ENCODE assay signal across 9 cellular contexts in genomic region chr6:137216875-137217553, GRCh38. TPM values are rescaled to one million over a fixed set of nuclear protein-coding genes. Genes with fewer than 3 reads are reported as not detected.
A peak's percentile ranks its signal among the peaks of the same experiment; 100 is the strongest.
DNase-seq lines count a peak whose midpoint lies in the region; ATAC-seq, FAIRE-seq and TF ChIP-seq lines count a peak whose summit lies in the region.
"Had no signal": no experiment of that assay in that cellular context is flagged by ENCODE, and none has a peak within 500 bp of the region (broad histone marks: within the 10 kb centered on the region; RNA-seq: fewer than 3 reads in every experiment).

No MANE protein-coding gene starts in this region.

- intact Hi-C loops in Right ventricle myocardium superior (cut with DNase I) = no loop called here
- intact Hi-C loops in cardiac septum (cut with DNase I) = loop anchor here (5.0 kb wide), 1 partner anchor 95 kb away; no protein-coding TSS in a partner anchor
- intact Hi-C loops in uterus (cut with DNase I; ENCODE audit: low total_unique reads) = no loop called here

- peak; percentile 83 for FAIRE-seq in bronchial epithelial cell (lab: Jason Lieb, UNC)
- FAIRE-seq: D721Med had no signal

- H3K27ac ChIP-seq in mesodermal cell (ENCODE audit: low read depth, low read length, severe bottlenecking) (no peak overlapping the region), uterus (peak overlapping the region; percentile 94 to 97)

- DNase-seq in Right ventricle myocardium superior (no peak), cardiac septum (ENCODE audit: low spot score) (no peak), bronchial epithelial cell (ENCODE audit: low read depth) (peak; percentile 100), uterus (no peak), AG08396 (ENCODE audit: low spot score) (no peak), NCI-H2227 treated with DMSO at 0.1 percent for 48 hours (lab: John Stamatoyannopoulos, UW) (no peak), NOMO-1 treated with DMSO at 0.1 percent for 48 hours (lab: John Stamatoyannopoulos, UW; ENCODE audit: unreplicated experiment) (no peak)

- H3K4me1 ChIP-seq in mesodermal cell (ENCODE audit: control insufficient read depth, insufficient read depth, low read length, poor library complexity, severe bottlenecking) (peaks cover 8% of the 10 kb centered on the region), uterus (no peaks in the 10 kb centered on the region)

- H3K36me3 ChIP-seq in bronchial epithelial cell (ENCODE audit: control insufficient read depth, insufficient read depth, low read length) (peaks cover 3% of the 10 kb centered on the region), mesodermal cell (ENCODE audit: control insufficient read depth, insufficient read depth, low read length) (peaks cover 21% of the 10 kb centered on the region), uterus (no peaks in the 10 kb centered on the region)

- TF ChIP-seq CTCF in bronchial epithelial cell (IDR thresholded peaks at IDR 0.05; ENCODE audit: insufficient read depth, low read length, severe bottlenecking) = no peak
- no peak for TF ChIP-seq CTCF in uterus (IDR thresholded peaks at IDR 0.05)

- H3K9me3 ChIP-seq in mesodermal cell (ENCODE audit: control insufficient read depth, low read length) = no peaks in the 10 kb centered on the region
- no peaks in the 10 kb centered on the region for H3K9me3 ChIP-seq in uterus

- no peak for TF ChIP-seq POLR2A in uterus (IDR thresholded peaks at IDR 0.05)

- ATAC-seq in Right ventricle myocardium superior (ENCODE audit: poor library complexity) = peak; percentile 32

- 84 to 88% methylated on average over 9 to 12 of the region's 12 CpGs for WGBS in mesodermal cell (ENCODE audit: insufficient coverage in 2 of 2), 2 experiments

- H3K27me3 ChIP-seq in bronchial epithelial cell (ENCODE audit: control insufficient read depth, insufficient read depth, low read length) (no peaks in the 10 kb centered on the region), uterus (no peaks in the 10 kb centered on the region)

- H3K4me3 ChIP-seq in bronchial epithelial cell (ENCODE audit: low read depth, low read length) (peak overlapping the region; percentile 80), mesodermal cell (ENCODE audit: extremely low read depth, insufficient read depth, low read length, poor library complexity, severe bottlenecking) (peak overlapping the region; percentile 94), uterus (peak overlapping the region; percentile 83 to 84)

RNA-seq across cellular contexts. Expression of gene IFNGR1, which starts 2.2 kb away (rescaled TPM):
- total RNA-seq in Right ventricle myocardium superior (99.9 TPM), cardiac septum (60.1 TPM), bronchial epithelial cell (83.5 and 94.6 TPM in 2 replicates), uterus (100 to 1,000 TPM in 2 of 4 donors, 10 to 100 TPM in 2; 53.5 to 122 (median 94.9) TPM)
- 62.2 TPM for polyA plus RNA-seq in mesodermal cell (2013, experiment 1 of 2)
- polyA plus RNA-seq in mesodermal cell (2013, experiment 2 of 2) = 59.5 TPM

RNA-seq across cellular contexts. Expression of gene IL22RA2, which starts 43.6 kb away (rescaled TPM):
- total RNA-seq in Right ventricle myocardium superior (not detected), cardiac septum (0.11 TPM), bronchial epithelial cell (not detected in 2 replicates), uterus (not detected)
- polyA plus RNA-seq in mesodermal cell (2013, experiment 1 of 2) = not detected
- not detected for polyA plus RNA-seq in mesodermal cell (2013, experiment 2 of 2)
